ENCODE assay signal across 16 cellular contexts in genomic region chr4:183691006-183691405, GRCh38. TPM values are rescaled to one million over a fixed set of nuclear protein-coding genes. Genes with fewer than 3 reads are reported as not detected.
DNase-seq lines count a peak whose midpoint lies in the region; ATAC-seq, FAIRE-seq and TF ChIP-seq lines count a peak whose summit lies in the region.
"Had no signal": no experiment of that assay in that cellular context is flagged by ENCODE, and none has a peak within 500 bp of the region (broad histone marks: within the 10 kb centered on the region; RNA-seq: fewer than 3 reads in every experiment).

No MANE protein-coding gene starts in this region.

- H3K4me1 Mint-ChIP-seq in activated naive CD8-positive, alpha-beta T cell treated with anti-CD3 and anti-CD28 coated beads, Interleukin-2, amount 50 U/mL, for 24 hours: no peaks in the 10 kb centered on the region
- peaks cover 3% of the 10 kb centered on the region for H3K4me1 Mint-ChIP-seq in activated naive CD8-positive, alpha-beta T cell treated with anti-CD3 and anti-CD28 coated beads for 36 hours
- peaks cover 9% of the 10 kb centered on the region for H3K4me1 Mint-ChIP-seq in endothelial cell (ENCODE audit: unreplicated experiment)
- H3K4me1 Mint-ChIP-seq: B cell, H9 had no signal

- no peaks in the 10 kb centered on the region for H3K9me3 ChIP-seq in small intestine (ENCODE audit: control insufficient read depth, low read depth)
- H3K9me3 ChIP-seq: Caco-2 had no signal

- H3K36me3 Mint-ChIP-seq in activated naive CD8-positive, alpha-beta T cell treated with anti-CD3 and anti-CD28 coated beads, Interleukin-2, amount 50 U/mL, for 24 hours (ENCODE audit: low read depth): peaks cover 39% of the 10 kb centered on the region
- peaks cover 17% of the 10 kb centered on the region for H3K36me3 Mint-ChIP-seq in activated naive CD8-positive, alpha-beta T cell treated with anti-CD3 and anti-CD28 coated beads for 36 hours
- peaks cover 32% of the 10 kb centered on the region for H3K36me3 Mint-ChIP-seq in endothelial cell (ENCODE audit: low read depth, unreplicated experiment)

- no peak for FAIRE-seq in small intestine (lab: Jason Lieb, UNC)
- FAIRE-seq: GM19239 had no signal

- H3K36me3 ChIP-seq in small intestine (ENCODE audit: control insufficient read depth in 2 of 2, insufficient read depth in 2 of 2, low read length in 2 of 2): peaks cover 6 to 18% of the 10 kb centered on the region in 2 donors

- no peaks in the 10 kb centered on the region for H3K9me3 Mint-ChIP-seq in activated naive CD8-positive, alpha-beta T cell treated with anti-CD3 and anti-CD28 coated beads, Interleukin-2, amount 50 U/mL, for 24 hours
- H3K9me3 Mint-ChIP-seq in activated naive CD8-positive, alpha-beta T cell treated with anti-CD3 and anti-CD28 coated beads for 36 hours: no peaks in the 10 kb centered on the region
- H3K9me3 Mint-ChIP-seq in endothelial cell (ENCODE audit: unreplicated experiment): no peaks in the 10 kb centered on the region
- H3K9me3 Mint-ChIP-seq: CD4-positive, alpha-beta memory T cell; H9 had no signal

- DNase-seq in activated naive CD8-positive, alpha-beta T cell treated with anti-CD3 and anti-CD28 coated beads, Interleukin-2, amount 50 U/mL, for 24 hours: no peak
- no peak for DNase-seq in activated naive CD8-positive, alpha-beta T cell treated with anti-CD3 and anti-CD28 coated beads for 36 hours
- DNase-seq in SK-MEL-5 (ENCODE audit: low read depth, low spot score) (peak; percentile 53), endothelial cell (ENCODE audit: low spot score) (no peak), EL (no peak), NCI-H446 treated with DMSO at 0.1 percent for 48 hours (lab: John Stamatoyannopoulos, UW) (no peak), small intestine (no peak)
- DNase-seq: C1 segment of cervical spinal cord; Caco-2; CD4-positive, alpha-beta memory T cell; DND-41; GF-D8; GOT3; H9 had no signal

- H3K4me3 ChIP-seq in small intestine (ENCODE audit: low read depth in 1 of 2, low read length in 2 of 2): no peak overlapping the region

- ATAC-seq in activated naive CD8-positive, alpha-beta T cell treated with anti-CD3 and anti-CD28 coated beads, Interleukin-2, amount 50 U/mL, for 24 hours: no peak

- H3K4me1 ChIP-seq in small intestine (ENCODE audit: control insufficient read depth in 2 of 2, insufficient read depth in 1 of 2, low read depth in 1 of 2, low read length in 1 of 2): no peaks in the 10 kb centered on the region
- H3K4me1 ChIP-seq: Caco-2 had no signal

- H3K27ac Mint-ChIP-seq in activated naive CD8-positive, alpha-beta T cell treated with anti-CD3 and anti-CD28 coated beads, Interleukin-2, amount 50 U/mL, for 24 hours: peak overlapping the region; percentile 21
- H3K27ac Mint-ChIP-seq in activated naive CD8-positive, alpha-beta T cell treated with anti-CD3 and anti-CD28 coated beads for 36 hours: no peak overlapping the region
- peak overlapping the region; percentile 74 for H3K27ac Mint-ChIP-seq in endothelial cell (ENCODE audit: unreplicated experiment)
- H3K27ac Mint-ChIP-seq: B cell, H9 had no signal

- in situ Hi-C loops in SK-MEL-5 (cut with HindIII; ENCODE audit: low pct_unique_long_range_greater_than_20kb, low sequenced_read_pairs): no loop called here

- no peaks in the 10 kb centered on the region for H3K27me3 Mint-ChIP-seq in activated naive CD8-positive, alpha-beta T cell treated with anti-CD3 and anti-CD28 coated beads, Interleukin-2, amount 50 U/mL, for 24 hours
- H3K27me3 Mint-ChIP-seq in activated naive CD8-positive, alpha-beta T cell treated with anti-CD3 and anti-CD28 coated beads for 36 hours: no peaks in the 10 kb centered on the region
- H3K27me3 Mint-ChIP-seq in endothelial cell (ENCODE audit: unreplicated experiment): peaks cover 1% of the 10 kb centered on the region
- H3K27me3 Mint-ChIP-seq: B cell; CD4-positive, alpha-beta memory T cell had no signal

- H3K27ac ChIP-seq in small intestine (ENCODE audit: low read depth in 1 of 2, low read length in 1 of 2): no peak overlapping the region

- TF ChIP-seq CTCF in endothelial cell (IDR thresholded peaks at IDR 0.05; ENCODE audit: unreplicated experiment): no peak

- H3K4me3 Mint-ChIP-seq in activated naive CD8-positive, alpha-beta T cell treated with anti-CD3 and anti-CD28 coated beads, Interleukin-2, amount 50 U/mL, for 24 hours: no peak overlapping the region
- no peak overlapping the region for H3K4me3 Mint-ChIP-seq in activated naive CD8-positive, alpha-beta T cell treated with anti-CD3 and anti-CD28 coated beads for 36 hours
- no peak overlapping the region for H3K4me3 Mint-ChIP-seq in endothelial cell (ENCODE audit: unreplicated experiment)
- H3K4me3 Mint-ChIP-seq: B cell; CD4-positive, alpha-beta memory T cell; H9 had no signal

- H3K27me3 ChIP-seq in small intestine (ENCODE audit: control insufficient read depth in 2 of 2, insufficient read depth in 2 of 2, low read length in 2 of 2): no peaks in the 10 kb centered on the region

RNA-seq across cellular contexts. Expression of gene TRAPPC11, which starts 31.9 kb away (rescaled TPM):
- 10 to 100 TPM; 18.9 to 21.6 TPM for total RNA-seq in activated naive CD8-positive, alpha-beta T cell treated with anti-CD3 and anti-CD28 coated beads for 36 hours
- 45.4 and 47.3 TPM in 2 replicates for total RNA-seq in SK-MEL-5 (2014; rRNA removed; shearing (Covaris generic))
- polyA plus RNA-seq in SK-MEL-5 (2015; cell fraction: cytosol; rRNA removed): 27.6 and 36.4 TPM in 2 replicates
- polyA plus RNA-seq in SK-MEL-5 (2015; cell fraction: nucleus; rRNA removed): 59.8 and 73.8 TPM in 2 replicates
- total RNA-seq in endothelial cell (ENCODE audit: unreplicated experiment): 33.5 TPM
- 10 to 100 TPM; 12.3 to 19.9 (median 18.4) TPM for polyA plus RNA-seq in small intestine

RNA-seq across cellular contexts. Expression of gene RWDD4, which starts 32.0 kb away (rescaled TPM):
- 10 to 100 TPM; 23.0 to 26.3 TPM for total RNA-seq in activated naive CD8-positive, alpha-beta T cell treated with anti-CD3 and anti-CD28 coated beads for 36 hours
- 27.5 and 32.5 TPM in 2 replicates for total RNA-seq in SK-MEL-5 (2014; rRNA removed; shearing (Covaris generic))
- 20.8 and 23.8 TPM in 2 replicates for polyA plus RNA-seq in SK-MEL-5 (2015; cell fraction: cytosol; rRNA removed)
- 16.6 and 22.0 TPM in 2 replicates for polyA plus RNA-seq in SK-MEL-5 (2015; cell fraction: nucleus; rRNA removed)
- 13.1 TPM for total RNA-seq in endothelial cell (ENCODE audit: unreplicated experiment)
- polyA plus RNA-seq in small intestine: 10 to 100 TPM; 10.3 to 13.4 (median 12.5) TPM
